Comparison of ENCODE assay signal across 21 cellular contexts in the genomic region with DNA sequence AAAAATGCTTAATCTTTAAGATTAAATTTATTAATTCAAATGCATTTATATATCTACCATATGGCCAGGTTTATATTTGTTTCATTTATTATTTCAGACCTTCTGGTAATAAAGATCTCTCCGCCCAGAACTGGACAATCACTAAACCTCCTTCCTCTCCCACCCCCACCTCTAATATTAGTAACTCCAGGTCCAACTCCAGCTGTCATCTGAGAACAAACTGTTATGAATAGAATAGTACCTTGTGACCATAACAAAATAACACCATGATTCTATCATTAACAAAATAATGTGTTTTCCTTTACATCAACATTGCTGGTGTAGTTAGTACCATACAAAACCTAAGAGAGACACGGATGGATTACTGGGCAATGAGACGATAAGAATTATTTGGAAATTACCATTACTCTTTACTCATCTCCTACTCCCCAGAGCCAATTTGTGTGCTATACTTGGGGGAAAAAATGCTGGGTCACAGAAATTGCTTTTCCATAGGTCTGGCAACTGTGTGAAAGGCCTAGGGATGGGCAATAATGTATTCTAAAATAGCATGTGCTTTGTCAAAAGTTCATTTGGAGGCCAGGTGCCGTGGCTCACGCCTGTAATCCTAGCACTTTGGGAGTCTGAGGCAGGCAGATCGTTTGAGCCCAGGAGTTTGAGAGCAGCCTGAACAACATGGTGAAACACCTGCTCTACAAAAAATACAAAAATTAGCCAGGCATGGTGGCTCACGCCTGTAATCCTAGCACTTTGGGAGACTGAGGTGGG.
"Had no signal": no experiment of that assay in that cellular context is flagged by ENCODE, and none has a peak within 500 bp of the region (broad histone marks: within the 10 kb centered on the region; RNA-seq: fewer than 3 reads in every experiment).

No MANE protein-coding gene starts in this region.

- H3K36me3 ChIP-seq: colonic mucosa, neutrophil, pancreas, right atrium auricular region, spleen, tibial artery, upper lobe of left lung had no signal

- H3K27ac ChIP-seq: colonic mucosa, neutrophil, pancreas, right atrium auricular region, skin epidermis, spleen, testis, tibial artery, upper lobe of left lung had no signal

- ATAC-seq: effector memory CD8-positive, alpha-beta T cell; left lobe of liver; mucosa of descending colon; naive thymus-derived CD8-positive, alpha-beta T cell; pancreas; sciatic nerve; stimulated activated memory B cell treated with anti-CD40 and anti-IgM and Interleukin-4, amounts not matched to agents 10 μg/mL and 1 μg/mL and 100 μg/mL, for 72 hours; stimulated activated naive CD8-positive, alpha-beta T cell treated with anti-CD3 and anti-CD28 coated beads, Interleukin-15, Interleukin-2, amounts not matched to agents 100 U/mL and 50 U/mL, for 24 hours had no signal

- DNase-seq: central memory CD4-positive, alpha-beta T cell; colonic mucosa; effector memory CD8-positive, alpha-beta T cell; head of caudate nucleus; mucosa of descending colon; naive thymus-derived CD8-positive, alpha-beta T cell; pancreas; spleen; stimulated activated CD4-positive, alpha-beta T cell treated with anti-CD3 and anti-CD28 coated beads, Interleukin-4, amount 100 ng/mL, for 4 hours; stimulated activated naive CD8-positive, alpha-beta T cell treated with anti-CD3 and anti-CD28 coated beads, Interleukin-15, Interleukin-2, amounts not matched to agents 100 U/mL and 50 U/mL, for 24 hours; substantia nigra; testis; tibial artery; upper lobe of left lung had no signal

- H3K9me3 ChIP-seq: colonic mucosa, mucosa of descending colon, neutrophil, pancreas, right atrium auricular region, spleen, testis, tibial artery, upper lobe of left lung had no signal

- H3K4me1 ChIP-seq: colonic mucosa, pancreas, right atrium auricular region, testis, tibial artery, upper lobe of left lung had no signal

- H3K4me3 ChIP-seq: colonic mucosa, lung, mucosa of descending colon, pancreas, right atrium auricular region, skin epidermis, spleen, testis, tibial artery, upper lobe of left lung had no signal

- H3K27me3 ChIP-seq: colonic mucosa, neutrophil, pancreas, right atrium auricular region, spleen, testis, upper lobe of left lung had no signal
